15 cellular contexts compared by ENCODE assay signal in the genomic region with DNA sequence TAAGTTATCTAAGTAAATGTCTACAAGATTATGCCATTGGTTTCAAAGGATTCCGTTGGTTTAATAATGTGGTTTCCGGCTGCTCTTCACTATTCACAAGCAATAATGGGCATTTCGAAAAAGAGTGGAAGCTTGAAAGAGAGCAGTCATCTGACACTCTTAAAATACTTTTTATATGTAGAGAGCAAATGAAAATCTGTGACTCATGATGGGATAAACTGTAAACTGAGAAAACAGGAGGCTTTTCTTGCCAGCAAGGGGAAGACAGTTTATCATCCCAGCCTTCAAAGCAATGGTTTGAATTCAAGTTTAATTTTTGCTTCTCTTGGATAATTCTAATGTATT.
DNase-seq lines count a peak whose midpoint lies in the region; ATAC-seq and TF ChIP-seq lines count a peak whose summit lies in the region.
"Had no signal": no experiment of that assay in that cellular context is flagged by ENCODE, and none has a peak within 500 bp of the region (broad histone marks: within the 10 kb centered on the region; RNA-seq: fewer than 3 reads in every experiment).

No MANE protein-coding gene starts in this region.

- H3K36me3 ChIP-seq in PC-3 (ENCODE audit: low read depth, low read length) (no peaks in the 10 kb centered on the region), skeletal muscle satellite cell (ENCODE audit: insufficient read depth, low read length) (no peaks in the 10 kb centered on the region)

- no peaks in the 10 kb centered on the region for H4K20me1 ChIP-seq in PC-3 (ENCODE audit: low read length)

- peaks cover 19% of the 10 kb centered on the region for H3F3A ChIP-seq in PC-3 (ENCODE audit: low read length, unreplicated experiment)

- peak overlapping the region; percentile 25; the same call in 1 of the 2 replicates for H2AFZ ChIP-seq in PC-3 (ENCODE audit: low read length)

- H3K4me3 ChIP-seq in PC-3 (ENCODE audit: low read length) (peak overlapping the region; percentile 45; the same call in 1 of the 2 replicates), skeletal muscle satellite cell (ENCODE audit: low read length) (peak overlapping the region; percentile 40)
- H3K4me3 ChIP-seq: coronary artery had no signal

- no peak for TF ChIP-seq CTCF in PC-3 (conservative IDR thresholded peaks at IDR 0.05; ENCODE audit: low read depth, low read length)

- H3K4me3 Mint-ChIP-seq in activated T-helper 2 cell treated with anti-CD3 and anti-CD28 coated beads, Interferon-gamma antibody, Interleukin-2, Interleukin-4, amounts not matched to agents 10 μg/mL and 5 μg/mL and 100 μg/mL, durations not matched to agents 14 hours and 24 hours and 36 hours (ENCODE audit: low read depth), result no peak overlapping the region
- H3K4me3 Mint-ChIP-seq: activated naive CD4-positive, alpha-beta T cell treated with anti-CD3 and anti-CD28 coated beads, Interleukin-2, amount 10 ng/mL, durations not matched to agents 7 days and 5 days; naive B cell had no signal

- H3K9me3 ChIP-seq in PC-3 (ENCODE audit: low read length), result no peaks in the 10 kb centered on the region
- H3K9me3 ChIP-seq in skeletal muscle satellite cell (replicated peaks; ENCODE audit: low read length), result no peaks in the 10 kb centered on the region

- POLR2A ChIA-PET in PC-3 (lab: Charles Lee; ENCODE audit: unreplicated experiment), result interaction anchor here (0.6 to 0.7 kb wide), 3 partner anchors 218 to 1232 kb away, joined by 3 to 6 read pairs (median 6); no protein-coding TSS in a partner anchor

- ATAC-seq in PC-3, result peak; percentile 54
- no peak for ATAC-seq in HG02763 (IDR thresholded peaks at IDR 0.05; ENCODE audit: unreplicated experiment)
- ATAC-seq: sciatic nerve had no signal

- no peaks in the 10 kb centered on the region for H3K79me2 ChIP-seq in PC-3 (ENCODE audit: low read length)

- H3K4me2 ChIP-seq in PC-3 (ENCODE audit: low read length), result peak overlapping the region; percentile 85
- peak overlapping the region; percentile 66 for H3K4me2 ChIP-seq in skeletal muscle satellite cell (ENCODE audit: low read length)

- peak; percentile 46 for DNase-seq in GM03348 (ENCODE audit: low spot score)
- DNase-seq in PC-3, result peak; percentile 83
- DNase-seq in dedifferentiated amniotic fluid mesenchymal stem cell (ENCODE audit: extremely low spot score), result peak; percentile 58
- no peak for DNase-seq in DMS153 (lab: John Stamatoyannopoulos, UW)
- no peak for DNase-seq in activated T-helper 2 cell treated with anti-CD3 and anti-CD28 coated beads, Interferon-gamma antibody, Interleukin-2, Interleukin-4, amounts not matched to agents 10 μg/mL and 5 μg/mL and 100 μg/mL, durations not matched to agents 14 hours and 24 hours and 36 hours (ENCODE audit: low spot score)
- DNase-seq: activated naive CD4-positive, alpha-beta T cell treated with anti-CD3 and anti-CD28 coated beads, Interleukin-2, amount 10 ng/mL, durations not matched to agents 7 days and 5 days; DMS 273 treated with DMSO at 0.1 percent for 48 hours; kidney glomerular epithelial cell; naive B cell; NCI-H1092 treated with DMSO at 0.1 percent for 48 hours; substantia nigra had no signal

- H3K27me3 Mint-ChIP-seq in activated T-helper 2 cell treated with anti-CD3 and anti-CD28 coated beads, Interferon-gamma antibody, Interleukin-2, Interleukin-4, amounts not matched to agents 10 μg/mL and 5 μg/mL and 100 μg/mL, durations not matched to agents 14 hours and 24 hours and 36 hours (ENCODE audit: low read depth), result no peaks in the 10 kb centered on the region
- H3K27me3 Mint-ChIP-seq: activated naive CD4-positive, alpha-beta T cell treated with anti-CD3 and anti-CD28 coated beads, Interleukin-2, amount 10 ng/mL, durations not matched to agents 7 days and 5 days; naive B cell had no signal

- no peak overlapping the region for H3K27ac Mint-ChIP-seq in activated T-helper 2 cell treated with anti-CD3 and anti-CD28 coated beads, Interferon-gamma antibody, Interleukin-2, Interleukin-4, amounts not matched to agents 10 μg/mL and 5 μg/mL and 100 μg/mL, durations not matched to agents 14 hours and 24 hours and 36 hours
- H3K27ac Mint-ChIP-seq: activated naive CD4-positive, alpha-beta T cell treated with anti-CD3 and anti-CD28 coated beads, Interleukin-2, amount 10 ng/mL, durations not matched to agents 7 days and 5 days had no signal

- peaks cover 58% of the 10 kb centered on the region for H3K4me1 ChIP-seq in PC-3 (ENCODE audit: insufficient read depth, low read length)
- H3K4me1 ChIP-seq in skeletal muscle satellite cell (ENCODE audit: control insufficient read depth, insufficient read depth, low read length), result peaks cover 27% of the 10 kb centered on the region

- intact Hi-C loops in PC-3 (cut with micrococcal nuclease), result loop anchor here (1.0 to 2.0 kb wide), 3 partner anchors 49 to 430 kb away; no protein-coding TSS in a partner anchor
- intact Hi-C loops in activated T-helper 2 cell treated with anti-CD3 and anti-CD28 coated beads, Interferon-gamma antibody, Interleukin-2, Interleukin-4, amounts not matched to agents 10 μg/mL and 5 μg/mL and 100 μg/mL, durations not matched to agents 14 hours and 24 hours and 36 hours (cut with micrococcal nuclease), result no loop called here

- H3K9me3 Mint-ChIP-seq in activated T-helper 2 cell treated with anti-CD3 and anti-CD28 coated beads, Interferon-gamma antibody, Interleukin-2, Interleukin-4, amounts not matched to agents 10 μg/mL and 5 μg/mL and 100 μg/mL, durations not matched to agents 14 hours and 24 hours and 36 hours, result no peaks in the 10 kb centered on the region
- H3K9me3 Mint-ChIP-seq: activated naive CD4-positive, alpha-beta T cell treated with anti-CD3 and anti-CD28 coated beads, Interleukin-2, amount 10 ng/mL, durations not matched to agents 7 days and 5 days; naive B cell had no signal

- no peaks in the 10 kb centered on the region for H3K36me3 Mint-ChIP-seq in activated T-helper 2 cell treated with anti-CD3 and anti-CD28 coated beads, Interferon-gamma antibody, Interleukin-2, Interleukin-4, amounts not matched to agents 10 μg/mL and 5 μg/mL and 100 μg/mL, durations not matched to agents 14 hours and 24 hours and 36 hours (ENCODE audit: low read depth)
- H3K36me3 Mint-ChIP-seq: activated naive CD4-positive, alpha-beta T cell treated with anti-CD3 and anti-CD28 coated beads, Interleukin-2, amount 10 ng/mL, durations not matched to agents 7 days and 5 days had no signal

- peaks cover 6% of the 10 kb centered on the region for H3K4me1 Mint-ChIP-seq in activated T-helper 2 cell treated with anti-CD3 and anti-CD28 coated beads, Interferon-gamma antibody, Interleukin-2, Interleukin-4, amounts not matched to agents 10 μg/mL and 5 μg/mL and 100 μg/mL, durations not matched to agents 14 hours and 24 hours and 36 hours (ENCODE audit: low read depth)
- H3K4me1 Mint-ChIP-seq: activated naive CD4-positive, alpha-beta T cell treated with anti-CD3 and anti-CD28 coated beads, Interleukin-2, amount 10 ng/mL, durations not matched to agents 7 days and 5 days; naive B cell had no signal

- peak overlapping the region; percentile 100 for H3K27ac ChIP-seq in PC-3 (ENCODE audit: low read length)
- H3K27ac ChIP-seq: coronary artery had no signal

- BruUV-seq in PC-3 (replicated peaks; lab: Mats Ljungman, UMichigan), result no TSS peak

- CTCF ChIA-PET in PC-3 (lab: Charles Lee), result no interaction called here

- no peaks in the 10 kb centered on the region for H3K27me3 ChIP-seq in PC-3 (ENCODE audit: low read length)
- H3K27me3 ChIP-seq in skeletal muscle satellite cell (ENCODE audit: control insufficient read depth, insufficient read depth, low read length), result no peaks in the 10 kb centered on the region

- no peaks in the 10 kb centered on the region for H3K9me2 ChIP-seq in PC-3 (replicated peaks; ENCODE audit: low read length)

- peak overlapping the region; percentile 85 for H3K9ac ChIP-seq in PC-3 (ENCODE audit: low read length)
- H3K9ac ChIP-seq in skeletal muscle satellite cell (ENCODE audit: low read depth, low read length), result peak overlapping the region; percentile 58

Comparison
In these comparisons a context has a peak if more than half of its experiments do, and no peak if none do; other contexts are left out.
1. DNase-seq: peak in GM03348 (single experiment), PC-3 (single experiment) and dedifferentiated amniotic fluid mesenchymal stem cell (single experiment); none in DMS153 (single experiment) and activated T-helper 2 cell treated with anti-CD3 and anti-CD28 coated beads, Interferon-gamma antibody, Interleukin-2, Interleukin-4, amounts not matched to agents 10 μg/mL and 5 μg/mL and 100 μg/mL, durations not matched to agents 14 hours and 24 hours and 36 hours (single experiment).